8 cellular contexts compared by ENCODE assay signal in genomic region chr12:94427520-94428381, GRCh38. TPM values are rescaled to one million over a fixed set of nuclear protein-coding genes. Genes with fewer than 3 reads are reported as not detected.
DNase-seq lines count a peak whose midpoint lies in the region; ATAC-seq and TF ChIP-seq lines count a peak whose summit lies in the region.

No MANE protein-coding gene starts in this region.

- peak overlapping the region; percentile 14 for H3K9ac ChIP-seq in SK-N-MC (ENCODE audit: insufficient read length)

- WGBS in testis, 2 donors = 28 to 42% methylated on average over 3 of the region's 3 CpGs

- peak overlapping the region; percentile 25 for H3K4me3 Mint-ChIP-seq in activated T-cell treated with anti-CD3 and anti-CD28 coated beads, Interleukin-2, amount 50 U/mL, for 24 hours

- peak overlapping the region; percentile 83 for H3K27ac Mint-ChIP-seq in activated T-cell treated with anti-CD3 and anti-CD28 coated beads, Interleukin-2, amount 50 U/mL, for 24 hours

- H3K4me1 Mint-ChIP-seq in activated T-cell treated with anti-CD3 and anti-CD28 coated beads, Interleukin-2, amount 50 U/mL, for 24 hours (ENCODE audit: low read depth) = peaks cover 42% of the 10 kb centered on the region

- DNase-seq in activated T-cell treated with anti-CD3 and anti-CD28 coated beads, Interleukin-2, amount 50 U/mL, for 24 hours = no peak
- no peak for DNase-seq in activated T-cell treated with anti-CD3 and anti-CD28 coated beads, Interleukin-2, amount 50 U/mL, for 1 hour
- DNase-seq in SK-N-MC (ENCODE audit: low read depth, low spot score) = peak; percentile 58
- peak; percentile 28 for DNase-seq in left ventricle myocardium inferior
- DNase-seq in testis = peak; percentile 41
- DNase-seq in NOMO-1 treated with DMSO at 0.1 percent for 48 hours (lab: John Stamatoyannopoulos, UW; ENCODE audit: unreplicated experiment) = no peak
- no peak for DNase-seq in SKM-1 (lab: John Stamatoyannopoulos, UW; ENCODE audit: unreplicated experiment)

- intact Hi-C loops in left ventricle myocardium inferior (cut with micrococcal nuclease) (no loop called here), testis (cut with DNase I; ENCODE audit: low total_unique reads) (no loop called here)

- no peaks in the 10 kb centered on the region for H3K27me3 ChIP-seq in left ventricle myocardium inferior (ENCODE audit: low read depth)
- no peaks in the 10 kb centered on the region for H3K27me3 ChIP-seq in testis

- peaks cover 33% of the 10 kb centered on the region for H3K9me3 Mint-ChIP-seq in activated T-cell treated with anti-CD3 and anti-CD28 coated beads, Interleukin-2, amount 50 U/mL, for 24 hours

- no peaks in the 10 kb centered on the region for H3K27me3 Mint-ChIP-seq in activated T-cell treated with anti-CD3 and anti-CD28 coated beads, Interleukin-2, amount 50 U/mL, for 24 hours

- H3K27ac ChIP-seq in SK-N-MC = peak overlapping the region; percentile 77
- peak overlapping the region; percentile 51 for H3K27ac ChIP-seq in left ventricle myocardium inferior (replicated peaks)
- H3K27ac ChIP-seq in testis = peak overlapping the region in 1 of 2 donors; percentile 12

- no peak for ATAC-seq in HG03175 (IDR thresholded peaks at IDR 0.05; ENCODE audit: unreplicated experiment)

- H3K36me3 ChIP-seq in SK-N-MC (ENCODE audit: insufficient read depth, low read length) = no peaks in the 10 kb centered on the region
- peaks cover 5% of the 10 kb centered on the region for H3K36me3 ChIP-seq in left ventricle myocardium inferior
- no peaks in the 10 kb centered on the region for H3K36me3 ChIP-seq in testis (ENCODE audit: low read depth, missing control alignments)

- peaks cover 83% of the 10 kb centered on the region for H3K36me3 Mint-ChIP-seq in activated T-cell treated with anti-CD3 and anti-CD28 coated beads, Interleukin-2, amount 50 U/mL, for 24 hours (ENCODE audit: low read depth)

- no peak for TF ChIP-seq POLR2A in testis (IDR thresholded peaks at IDR 0.05)

- H3K9me3 ChIP-seq in SK-N-MC (ENCODE audit: low read depth, low read length) (no peaks in the 10 kb centered on the region; the same call in 1 of the 2 replicates), left ventricle myocardium inferior (replicated peaks) (peaks cover 35% of the 10 kb centered on the region), testis (no peaks in the 10 kb centered on the region)

- TF ChIP-seq CTCF in left ventricle myocardium inferior (IDR thresholded peaks at IDR 0.05; ENCODE audit: borderline replicate concordance) = no peak
- no peak for TF ChIP-seq CTCF in testis (IDR thresholded peaks at IDR 0.05)

- H3K4me3 ChIP-seq in SK-N-MC = peak overlapping the region; percentile 56
- H3K4me3 ChIP-seq in left ventricle myocardium inferior = no peak overlapping the region
- H3K4me3 ChIP-seq in testis = no peak overlapping the region

- peaks cover 18% of the 10 kb centered on the region for H3K4me1 ChIP-seq in left ventricle myocardium inferior
- H3K4me1 ChIP-seq in testis = peaks cover 7% of the 10 kb centered on the region

RNA-seq across cellular contexts. Expression of gene CEP83, which starts 31.9 kb away (rescaled TPM):
- 9.8 TPM for total RNA-seq in left ventricle myocardium inferior
- total RNA-seq in testis = 10 to 100 TPM; 48.4 to 64.1 TPM
- polyA plus RNA-seq in testis (ENCODE audit: insufficient read depth, low read depth, low replicate concordance) = 17.9 TPM

Comparison
In these comparisons a context has a peak if more than half of its experiments do, and no peak if none do; other contexts are left out.
1. DNase-seq: peak in SK-N-MC (single experiment), left ventricle myocardium inferior (single experiment) and testis (single experiment); none in activated T-cell treated with anti-CD3 and anti-CD28 coated beads, Interleukin-2, amount 50 U/mL, for 24 hours (single experiment), activated T-cell treated with anti-CD3 and anti-CD28 coated beads, Interleukin-2, amount 50 U/mL, for 1 hour (single experiment), NOMO-1 treated with DMSO at 0.1 percent for 48 hours (single experiment) and SKM-1 (single experiment).